In the genomic region with DNA sequence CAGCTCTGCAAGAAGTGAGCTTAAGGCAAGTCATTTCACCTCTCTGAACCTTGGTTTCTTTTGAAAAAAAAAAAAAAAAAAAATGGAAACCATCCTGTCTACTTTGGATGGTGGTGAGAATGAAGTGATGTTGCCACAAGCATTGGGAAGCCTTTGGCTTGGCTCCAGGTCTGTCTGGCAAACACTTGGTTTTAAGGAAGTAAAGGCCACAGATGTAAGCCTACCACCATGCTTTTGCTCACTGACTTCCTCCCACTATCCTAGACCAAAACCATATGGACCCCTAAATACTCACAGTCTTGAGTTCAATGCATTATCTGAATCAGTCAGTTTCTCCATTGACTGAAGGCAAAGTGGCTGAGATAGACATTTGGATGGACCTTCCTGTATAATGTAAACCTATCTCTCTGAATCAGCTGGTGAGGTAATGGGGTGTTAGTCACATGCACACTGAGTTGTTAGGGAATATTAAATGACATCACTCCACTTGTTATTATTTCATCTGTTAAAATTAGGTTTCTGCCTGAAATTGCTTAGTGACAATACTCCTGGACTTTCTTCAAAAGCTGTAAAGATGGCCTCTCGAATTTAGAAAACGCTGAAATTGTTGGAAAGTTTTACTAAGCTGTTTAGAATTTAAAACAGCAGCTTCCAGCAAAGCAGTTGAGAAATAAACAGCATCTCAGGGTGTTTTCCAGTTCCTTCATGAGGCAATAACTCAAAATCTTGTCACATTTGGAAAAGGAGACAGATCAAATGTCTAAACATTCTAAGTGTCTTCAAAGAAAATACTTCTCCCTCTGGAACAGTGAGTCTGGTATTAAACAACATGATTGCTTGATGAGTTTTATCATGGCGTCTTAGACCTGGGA, we compare ENCODE assay signal across 19 cellular contexts.
A peak's percentile ranks its signal among the peaks of the same experiment; 100 is the strongest.
DNase-seq lines count a peak whose midpoint lies in the region; ATAC-seq, FAIRE-seq and TF ChIP-seq lines count a peak whose summit lies in the region.
"Had no signal": no experiment of that assay in that cellular context is flagged by ENCODE, and none has a peak within 500 bp of the region (broad histone marks: within the 10 kb centered on the region; RNA-seq: fewer than 3 reads in every experiment).

No MANE protein-coding gene starts in this region.

- H3K4me1 ChIP-seq in right cardiac atrium (ENCODE audit: control insufficient read depth, insufficient read depth, low read length) (no peaks in the 10 kb centered on the region), left ventricle myocardium inferior (no peaks in the 10 kb centered on the region), adipocyte (ENCODE audit: control insufficient read depth, insufficient read depth, low read length) (peaks cover 25% of the 10 kb centered on the region), aorta (ENCODE audit: control insufficient read depth in 1 of 2, insufficient read depth in 2 of 2, low read length in 2 of 2) (no peaks in the 10 kb centered on the region)

- H3K27ac ChIP-seq in right cardiac atrium (ENCODE audit: low read length) (no peak overlapping the region), left ventricle myocardium inferior (replicated peaks) (no peak overlapping the region), aorta (ENCODE audit: low read depth in 1 of 2, low read length in 2 of 2) (no peak overlapping the region)
- H3K27ac ChIP-seq: VCaP had no signal

- DNase-seq in right cardiac atrium (peak in 2 of 3 donors; percentile 31 to 72), left ventricle myocardium inferior (no peak), adipocyte (ENCODE audit: low read depth) (peak; percentile 30), fibroblast of villous mesenchyme (ENCODE audit: low read depth) (peak; percentile 73), aorta (peak in 1 of 2 donors; percentile 43), H4 (ENCODE audit: low spot score) (no peak), frontal cortex (ENCODE audit: low spot score in 2 of 2) (no peak)
- DNase-seq in stimulated activated CD4-positive, alpha-beta T cell treated with anti-CD3 and anti-CD28 coated beads, Interleukin-4, amount 100 ng/mL, for 1 hour: no peak
- DNase-seq: activated CD4-positive, alpha-beta memory T cell treated with anti-CD3 and anti-CD28 coated beads for 36 hours; activated T-cell treated with anti-CD3 and anti-CD28 coated beads, Interleukin-2, amount 50 U/mL, for 24 hours; H9; mesendoderm; NCI-H2081; NCI-H526 treated with DMSO at 0.1 percent for 48 hours; nephron progenitor cell had no signal

- TF ChIP-seq CTCF in left ventricle myocardium inferior (IDR thresholded peaks at IDR 0.05; ENCODE audit: borderline replicate concordance): no peak
- no peak for TF ChIP-seq CTCF in fibroblast of villous mesenchyme (IDR thresholded peaks at IDR 0.05; ENCODE audit: insufficient read depth, low read depth, low read length)

- intact Hi-C loops in right cardiac atrium (cut with DNase I): no loop called here
- intact Hi-C loops in left ventricle myocardium inferior (cut with micrococcal nuclease): no loop called here
- intact Hi-C loops in aorta (cut with DNase I): no loop called here

- no peak for ATAC-seq in right cardiac atrium
- ATAC-seq in aorta (ENCODE audit: low FRiP score): peak; percentile 63
- ATAC-seq: activated naive CD4-positive, alpha-beta T cell treated with anti-CD3 and anti-CD28 coated beads, Interleukin-2, amount 50 U/mL, for 72 hours; Panc1 had no signal

- no peaks in the 10 kb centered on the region for H3K27me3 ChIP-seq in right cardiac atrium (ENCODE audit: control insufficient read depth, insufficient read depth)
- H3K27me3 ChIP-seq in left ventricle myocardium inferior (ENCODE audit: low read depth): no peaks in the 10 kb centered on the region
- no peaks in the 10 kb centered on the region for H3K27me3 ChIP-seq in adipocyte (replicated peaks; ENCODE audit: control insufficient read depth, insufficient read depth, low read length)
- H3K27me3 ChIP-seq in aorta (ENCODE audit: control insufficient read depth in 1 of 2, insufficient read depth in 2 of 2, low read length in 1 of 2): no peaks in the 10 kb centered on the region

- H3K36me3 ChIP-seq in left ventricle myocardium inferior: no peaks in the 10 kb centered on the region
- H3K36me3 ChIP-seq in adipocyte (ENCODE audit: control insufficient read depth, insufficient read depth, low read length, severe bottlenecking): no peaks in the 10 kb centered on the region
- H3K36me3 ChIP-seq in aorta (ENCODE audit: control insufficient read depth in 1 of 2, insufficient read depth in 2 of 2, low read length in 1 of 2): no peaks in the 10 kb centered on the region

- H3K9me3 ChIP-seq in right cardiac atrium (ENCODE audit: control insufficient read depth, low read length) (no peaks in the 10 kb centered on the region), left ventricle myocardium inferior (replicated peaks) (peaks cover 15% of the 10 kb centered on the region), adipocyte (ENCODE audit: control insufficient read depth, low read length) (peaks cover 7% of the 10 kb centered on the region), aorta (ENCODE audit: control insufficient read depth, low read length) (no peaks in the 10 kb centered on the region)

- H3K9ac ChIP-seq in adipocyte (ENCODE audit: low read length): no peak overlapping the region

- H3K4me3 ChIP-seq in right cardiac atrium (ENCODE audit: low read length): no peak overlapping the region
- H3K4me3 ChIP-seq in left ventricle myocardium inferior: no peak overlapping the region
- no peak overlapping the region for H3K4me3 ChIP-seq in adipocyte (ENCODE audit: low read length)
- H3K4me3 ChIP-seq in fibroblast of villous mesenchyme (ENCODE audit: low read depth, low read length): no peak overlapping the region
- no peak overlapping the region for H3K4me3 ChIP-seq in aorta (ENCODE audit: low read length in 2 of 2)

- WGBS in right cardiac atrium: 69% methylated on average over 3 of the region's 3 CpGs
- WGBS in aorta, 2 donors: 61 to 73% methylated on average over 3 of the region's 3 CpGs

- no peak for FAIRE-seq in frontal cortex (lab: Jason Lieb, UNC)
- FAIRE-seq: GM12892 had no signal

Comparison
In these comparisons a context has a peak if more than half of its experiments do, and no peak if none do; other contexts are left out.
1. DNase-seq: peak in right cardiac atrium (2 of 3), adipocyte (single experiment) and fibroblast of villous mesenchyme (single experiment); none in left ventricle myocardium inferior (single experiment), H4 (single experiment), frontal cortex (0 of 2) and stimulated activated CD4-positive, alpha-beta T cell treated with anti-CD3 and anti-CD28 coated beads, Interleukin-4, amount 100 ng/mL, for 1 hour (single experiment).